In genomic region chr19:55160128-55160985, GRCh38 we compare ENCODE assay signal across 8 cellular contexts. TPM values are rescaled to one million over a fixed set of nuclear protein-coding genes. Genes with fewer than 3 reads are reported as not detected.
DNase-seq lines count a peak whose midpoint lies in the region; ATAC-seq and TF ChIP-seq lines count a peak whose summit lies in the region.

No MANE protein-coding gene starts in this region.

- intact Hi-C loops in upper lobe of right lung (cut with DNase I), result no loop called here

- H3K9me3 ChIP-seq in BE2C (no peaks in the 10 kb centered on the region), upper lobe of right lung (no peaks in the 10 kb centered on the region)

- TF ChIP-seq CTCF in BE2C (IDR thresholded peaks at IDR 0.05; ENCODE audit: low read depth, low read length) (peak; percentile 92), upper lobe of right lung (IDR thresholded peaks at IDR 0.05) (peak; percentile 79)

- no peaks in the 10 kb centered on the region for H3K4me1 ChIP-seq in BE2C
- H3K4me1 ChIP-seq in upper lobe of right lung, result no peaks in the 10 kb centered on the region

- H3K27ac ChIP-seq in upper lobe of right lung, result no peak overlapping the region

- peak; percentile 56 for ATAC-seq in GM21423 (IDR thresholded peaks at IDR 0.05; ENCODE audit: unreplicated experiment)
- ATAC-seq in upper lobe of right lung, result peak; percentile 96

- H3K27me3 ChIP-seq in BE2C (peaks cover 15% of the 10 kb centered on the region), upper lobe of right lung (peaks cover 66% of the 10 kb centered on the region)

- no peaks in the 10 kb centered on the region for H3K36me3 ChIP-seq in BE2C
- H3K36me3 ChIP-seq in upper lobe of right lung, result no peaks in the 10 kb centered on the region

- peak; percentile 94 for DNase-seq in BE2C
- DNase-seq in NCI-H128 (lab: John Stamatoyannopoulos, UW; ENCODE audit: unreplicated experiment), result peak; percentile 87
- peak; percentile 70 for DNase-seq in SKM-1 (lab: John Stamatoyannopoulos, UW; ENCODE audit: unreplicated experiment)
- peak; percentile 60 to 78 (median 75) for DNase-seq in activated naive CD4-positive, alpha-beta T cell (lab: John Stamatoyannopoulos, UW)
- DNase-seq in germinal center (ENCODE audit: low spot score), result peak; percentile 98
- DNase-seq in pons (ENCODE audit: low spot score), result peak; percentile 46
- DNase-seq in upper lobe of right lung, result peak; percentile 95

- no peak overlapping the region for H3K4me3 ChIP-seq in BE2C (ENCODE audit: low read depth, low read length)
- H3K4me3 ChIP-seq in upper lobe of right lung, result no peak overlapping the region

RNA-seq across cellular contexts. Expression of gene TNNI3, which starts 2.8 kb away (rescaled TPM):
- 12.3 TPM for polyA plus RNA-seq in BE2C (2012; ENCODE audit: insufficient read depth, insufficient read length, low read depth)
- not detected for total RNA-seq in upper lobe of right lung

RNA-seq across cellular contexts. Expression of gene DNAAF3, which starts 6.1 kb away (rescaled TPM):
- 0.77 TPM for polyA plus RNA-seq in BE2C (2012; ENCODE audit: insufficient read depth, insufficient read length, low read depth)
- 1.5 TPM for total RNA-seq in upper lobe of right lung

RNA-seq across cellular contexts. Expression of gene TNNT1, which starts 11.4 kb away (rescaled TPM):
- 0.94 TPM for polyA plus RNA-seq in BE2C (2012; ENCODE audit: insufficient read depth, insufficient read length, low read depth)
- total RNA-seq in upper lobe of right lung, result 1.2 TPM

RNA-seq across cellular contexts. Expression of gene SYT5, which starts 19.7 kb away (rescaled TPM):
- 21.0 TPM for polyA plus RNA-seq in BE2C (2012; ENCODE audit: insufficient read depth, insufficient read length, low read depth)
- total RNA-seq in upper lobe of right lung, result not detected

RNA-seq across cellular contexts. Expression of gene PPP1R12C, which starts 42.9 kb away (rescaled TPM):
- 75.9 TPM for polyA plus RNA-seq in BE2C (2012; ENCODE audit: insufficient read depth, insufficient read length, low read depth)
- 120 TPM for total RNA-seq in upper lobe of right lung

Comparison
In these comparisons a context has a peak if more than half of its experiments do, and no peak if none do; other contexts are left out.
1. DNase-seq: peak in every context shown above with its lines; median percentile 98 in germinal center; 95 in upper lobe of right lung; 94 in BE2C; 87 in NCI-H128; 75 in activated naive CD4-positive, alpha-beta T cell; 70 in SKM-1; 46 in pons.